Comparison of ENCODE assay signal across 18 cellular contexts in genomic region chr7:137003071-137003470, GRCh38.
DNase-seq lines count a peak whose midpoint lies in the region; ATAC-seq and TF ChIP-seq lines count a peak whose summit lies in the region.
"Had no signal": no experiment of that assay in that cellular context is flagged by ENCODE, and none has a peak within 500 bp of the region (broad histone marks: within the 10 kb centered on the region; RNA-seq: fewer than 3 reads in every experiment).

No MANE protein-coding gene starts in this region.

- no peak overlapping the region for H3K4me3 Mint-ChIP-seq in CD8-positive, alpha-beta T cell
- H3K4me3 Mint-ChIP-seq: B cell, CD14-positive monocyte had no signal

- 0 out of 2 replicates have a peak overlapping the region, but pooled peaks have one; percentile 43 for H3K27ac ChIP-seq in SK-N-MC
- no peak overlapping the region for H3K27ac ChIP-seq in CD8-positive, alpha-beta T cell (ENCODE audit: low read depth, low read length)
- H3K27ac ChIP-seq: KMS-11 had no signal

- H3K4me1 Mint-ChIP-seq in CD8-positive, alpha-beta T cell (ENCODE audit: low read depth) = no peaks in the 10 kb centered on the region
- H3K4me1 Mint-ChIP-seq: B cell, CD14-positive monocyte had no signal

- intact Hi-C loops in CD8-positive, alpha-beta T cell (cut with DNase I, micrococcal nuclease) = no loop called here

- CTCF ChIA-PET in CD8-positive, alpha-beta T cell (lab: Charles Lee) = no interaction called here

- peaks cover 3% of the 10 kb centered on the region for H3K9me3 Mint-ChIP-seq in CD8-positive, alpha-beta T cell

- no peak overlapping the region for H3K27ac Mint-ChIP-seq in CD8-positive, alpha-beta T cell
- H3K27ac Mint-ChIP-seq: B cell, CD14-positive monocyte had no signal

- no peak for TF ChIP-seq CTCF in GM13977 (IDR thresholded peaks at IDR 0.05; ENCODE audit: extremely low read depth, insufficient read depth, missing control alignments)
- no peak for TF ChIP-seq CTCF in CD8-positive, alpha-beta T cell (IDR thresholded peaks at IDR 0.05)

- no peaks in the 10 kb centered on the region for H3K27me3 ChIP-seq in CD8-positive, alpha-beta T cell (ENCODE audit: insufficient read depth, low read length)

- H3K4me3 ChIP-seq in SK-N-MC = no peak overlapping the region
- no peak overlapping the region for H3K4me3 ChIP-seq in CD8-positive, alpha-beta T cell (ENCODE audit: low read depth, low read length)

- DNase-seq in EH (ENCODE audit: low read depth) = peak; percentile 79
- no peak for DNase-seq in SK-N-MC (ENCODE audit: low read depth, low spot score)
- DNase-seq in fibroblast of peridontal ligament (ENCODE audit: extremely low read depth) = peak; percentile 64
- DNase-seq in GM13977 (ENCODE audit: low spot score) = no peak
- no peak for DNase-seq in CD8-positive, alpha-beta T cell
- DNase-seq in left lobe of liver (ENCODE audit: low spot score) = no peak
- no peak for DNase-seq in NCI-H82 treated with DMSO at 0.1 percent for 48 hours (lab: John Stamatoyannopoulos, UW; ENCODE audit: unreplicated experiment)
- DNase-seq: DMS53, NCI-H1092 treated with DMSO at 0.1 percent for 48 hours, NCI-H1436 treated with DMSO at 0.1 percent for 48 hours, NCI-H2029, NCI-H345, NCI-H524, NCI-H774 had no signal

- H3K36me3 Mint-ChIP-seq in CD8-positive, alpha-beta T cell = no peaks in the 10 kb centered on the region
- H3K36me3 Mint-ChIP-seq: CD14-positive monocyte had no signal

- POLR2A ChIA-PET in CD8-positive, alpha-beta T cell (lab: Charles Lee) = no interaction called here

- no peaks in the 10 kb centered on the region for H3K36me3 ChIP-seq in SK-N-MC (ENCODE audit: insufficient read depth, low read length)
- no peaks in the 10 kb centered on the region for H3K36me3 ChIP-seq in CD8-positive, alpha-beta T cell (ENCODE audit: insufficient read depth, low read length)

- in situ Hi-C loops in GM13977 (cut with MboI; ENCODE audit: low pct_unique_long_range_greater_than_20kb, low sequenced_read_pairs, unreplicated experiment) = no loop called here

- no peaks in the 10 kb centered on the region for H3K9me3 ChIP-seq in SK-N-MC (ENCODE audit: low read depth, low read length)
- H3K9me3 ChIP-seq in CD8-positive, alpha-beta T cell (ENCODE audit: low read length) = no peaks in the 10 kb centered on the region

- no peaks in the 10 kb centered on the region for H3K27me3 Mint-ChIP-seq in CD8-positive, alpha-beta T cell (ENCODE audit: low read depth)
- H3K27me3 Mint-ChIP-seq: B cell had no signal

- H3K9ac ChIP-seq in SK-N-MC (ENCODE audit: insufficient read length) = no peak overlapping the region
- H3K9ac ChIP-seq: KMS-11 had no signal

- ATAC-seq in CD8-positive, alpha-beta T cell = no peak
- ATAC-seq in left lobe of liver = no peak
- ATAC-seq: Panc1 had no signal

- H3K4me1 ChIP-seq in CD8-positive, alpha-beta T cell (ENCODE audit: insufficient read depth, low read length) = no peaks in the 10 kb centered on the region

Comparison
In these comparisons a context has a peak if more than half of its experiments do, and no peak if none do; other contexts are left out.
1. DNase-seq: peak in EH (single experiment) and fibroblast of peridontal ligament (single experiment); none in SK-N-MC (single experiment), GM13977 (single experiment), CD8-positive, alpha-beta T cell (0 of 7), left lobe of liver (single experiment) and NCI-H82 treated with DMSO at 0.1 percent for 48 hours (single experiment).